In genomic region chr4:1593458-1593857, GRCh38 we compare ENCODE assay signal across 13 cellular contexts.
"Had no signal": no experiment of that assay in that cellular context is flagged by ENCODE, and none has a peak within 500 bp of the region (broad histone marks: within the 10 kb centered on the region; RNA-seq: fewer than 3 reads in every experiment).

No MANE protein-coding gene starts in this region.

- H3K36me3 Mint-ChIP-seq: activated CD8-positive, alpha-beta memory T cell treated with anti-CD3 and anti-CD28 coated beads, Interleukin-2, amount 10 ng/mL, durations not matched to agents 7 days and 5 days had no signal

- H3K27me3 ChIP-seq: upper lobe of left lung had no signal

- H2AFZ ChIP-seq: parathyroid adenoma had no signal

- DNase-seq: activated CD4-positive, alpha-beta T cell treated with anti-CD3 and anti-CD28 coated beads, Interleukin-2, amount 50 U/mL, for 4 hours; activated CD8-positive, alpha-beta memory T cell treated with anti-CD3 and anti-CD28 coated beads, Interleukin-2, amount 10 ng/mL, durations not matched to agents 7 days and 5 days; activated effector memory CD4-positive, alpha-beta T cell treated with anti-CD3 and anti-CD28 coated beads, Interleukin-2, amount 50 U/mL, for 16 hours; activated T-cell treated with anti-CD3 and anti-CD28 coated beads, Interleukin-2, amount 50 U/mL, for 4 hours; head of caudate nucleus; islet precursor cell; stimulated activated CD4-positive, alpha-beta T cell treated with anti-CD3 and anti-CD28 coated beads, Interleukin-1b, Interleukin-23, amount 100 ng/mL, for 48 hours; stimulated activated naive CD4-positive, alpha-beta T cell; SW 1271 had no signal

- H3K4me1 Mint-ChIP-seq: activated CD8-positive, alpha-beta memory T cell treated with anti-CD3 and anti-CD28 coated beads, Interleukin-2, amount 10 ng/mL, durations not matched to agents 7 days and 5 days had no signal

- H3K36me3 ChIP-seq: upper lobe of left lung had no signal

- H3K9ac ChIP-seq: parathyroid adenoma had no signal

- H3K4me3 ChIP-seq: upper lobe of left lung had no signal

- ATAC-seq: activated CD8-positive, alpha-beta memory T cell treated with anti-CD3 and anti-CD28 coated beads, Interleukin-2, amount 10 ng/mL, durations not matched to agents 7 days and 5 days; activated T-cell treated with anti-CD3 and anti-CD28 coated beads, Interleukin-2, amount 50 U/mL, for 4 hours had no signal

- H3K4me1 ChIP-seq: parathyroid adenoma, upper lobe of left lung had no signal

- H3K27ac ChIP-seq: parathyroid adenoma, upper lobe of left lung had no signal

- H3K27ac Mint-ChIP-seq: activated CD8-positive, alpha-beta memory T cell treated with anti-CD3 and anti-CD28 coated beads, Interleukin-2, amount 10 ng/mL, durations not matched to agents 7 days and 5 days; activated naive CD8-positive, alpha-beta T cell; T-helper 2 cell treated with Interferon-gamma antibody and Interleukin-4, amounts not matched to agents 5 μg/mL and 100 μg/mL, for 36 hours had no signal

- H3K79me2 ChIP-seq: parathyroid adenoma had no signal

- H3K4me3 Mint-ChIP-seq: activated CD8-positive, alpha-beta memory T cell treated with anti-CD3 and anti-CD28 coated beads, Interleukin-2, amount 10 ng/mL, durations not matched to agents 7 days and 5 days; activated naive CD8-positive, alpha-beta T cell; activated T-cell treated with anti-CD3 and anti-CD28 coated beads, Interleukin-2, amount 50 U/mL, for 4 hours; T-helper 2 cell treated with Interferon-gamma antibody and Interleukin-4, amounts not matched to agents 5 μg/mL and 100 μg/mL, for 36 hours had no signal
